ENCODE assay signal across 6 cellular contexts in the genomic region with DNA sequence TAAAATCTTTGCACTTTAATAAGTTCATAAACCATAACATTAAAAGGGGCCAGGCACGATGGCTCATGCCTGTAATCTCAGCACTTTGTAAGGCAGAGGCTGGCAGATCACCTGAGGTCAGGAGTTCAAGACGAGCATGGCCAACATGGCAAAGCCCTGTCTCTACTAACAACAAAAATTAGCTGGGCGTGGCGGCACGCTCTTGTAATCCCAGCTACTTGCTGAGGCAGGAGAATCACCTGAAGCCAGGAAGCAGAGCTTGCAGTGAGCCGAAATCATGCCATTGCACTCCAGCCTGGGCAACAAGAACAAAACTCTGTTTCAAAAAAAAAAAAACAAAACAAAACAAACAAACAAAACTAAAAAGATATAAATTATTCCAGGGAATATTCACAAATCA.
"Had no signal": no experiment of that assay in that cellular context is flagged by ENCODE, and none has a peak within 500 bp of the region (broad histone marks: within the 10 kb centered on the region; RNA-seq: fewer than 3 reads in every experiment).

No MANE protein-coding gene starts in this region.

- H3K9me3 ChIP-seq: HAP-1 had no signal

- DNase-seq: GM23248, GOT3, H7, HFFc6 had no signal

- H3K36me3 ChIP-seq: HAP-1 had no signal

- H3K27ac ChIP-seq: GM23248, HL-60 had no signal

- H3K4me3 ChIP-seq: GM23248, HAP-1 had no signal

- H2AFZ ChIP-seq: GM23248 had no signal

- H3K4me1 ChIP-seq: HAP-1 had no signal

- H3K9ac ChIP-seq: GM23248 had no signal
